Comparison of ENCODE assay signal across 24 cellular contexts in the genomic region with DNA sequence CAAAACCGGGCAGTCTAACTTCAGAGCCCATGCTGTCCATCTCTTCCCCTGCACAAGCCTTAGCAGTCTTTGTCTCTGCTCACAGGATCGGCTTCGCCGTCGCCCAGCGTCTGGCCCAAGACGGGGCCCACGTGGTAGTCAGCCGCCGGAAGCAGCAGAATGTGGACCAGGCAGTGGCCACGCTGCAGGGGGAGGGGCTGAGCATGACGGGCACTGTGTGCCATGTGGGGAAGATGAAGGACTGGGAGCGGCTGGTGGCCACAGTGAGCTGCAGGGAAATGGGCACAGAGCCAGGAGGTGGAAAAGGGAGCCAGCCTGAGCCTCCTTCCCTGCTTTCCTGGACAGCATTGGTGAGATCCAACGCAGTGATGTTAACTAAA. TPM values are rescaled to one million over a fixed set of nuclear protein-coding genes. Genes with fewer than 3 reads are reported as not detected.
A peak's percentile ranks its signal among the peaks of the same experiment; 100 is the strongest.
DNase-seq lines count a peak whose midpoint lies in the region; ATAC-seq and TF ChIP-seq lines count a peak whose summit lies in the region.
"Had no signal": no experiment of that assay in that cellular context is flagged by ENCODE, and none has a peak within 500 bp of the region (broad histone marks: within the 10 kb centered on the region; RNA-seq: fewer than 3 reads in every experiment).

No MANE protein-coding gene starts in this region.

- H3K4me3 ChIP-seq in Loucy (ENCODE audit: low read length, poor library complexity, severe bottlenecking) (no peak overlapping the region), spleen (no peak overlapping the region)

- in situ Hi-C loops in KBM-7 (cut with MboI; ENCODE audit: low pct_unique_long_range_greater_than_20kb, low sequenced_read_pairs): no loop called here

- ATAC-seq in HG03442 (IDR thresholded peaks at IDR 0.05; ENCODE audit: unreplicated experiment): no peak
- ATAC-seq: Panc1 had no signal

- no peak overlapping the region for H3K9ac ChIP-seq in Loucy (ENCODE audit: low read depth, low read length, poor library complexity, severe bottlenecking)

- WGBS in spleen, 5 donors: 69 to 89% (median 83%) methylated on average over 13 to 14 of the region's 14 CpGs

- H3K27me3 ChIP-seq in Loucy (ENCODE audit: insufficient read depth, low read length, poor library complexity, severe bottlenecking) (no peaks in the 10 kb centered on the region), spleen (replicated peaks in 1 of 7) (no peaks in the 10 kb centered on the region)
- H3K27me3 ChIP-seq: esophagus muscularis mucosa, gastrocnemius medialis had no signal

- H3K4me2 ChIP-seq in Loucy (ENCODE audit: low read depth, low read length, poor library complexity, severe bottlenecking): peak overlapping the region; percentile 48

- TF ChIP-seq POLR2A in spleen (IDR thresholded peaks at IDR 0.05): no peak

- H3K79me2 ChIP-seq in Loucy (ENCODE audit: insufficient read depth, low read length): no peaks in the 10 kb centered on the region

- no peaks in the 10 kb centered on the region for H4K20me1 ChIP-seq in Loucy (ENCODE audit: insufficient read depth, low read length, poor library complexity, severe bottlenecking)

- peaks cover 15% of the 10 kb centered on the region for H3K4me1 ChIP-seq in Loucy (ENCODE audit: insufficient read depth, low read length, poor library complexity, severe bottlenecking)
- H3K4me1 ChIP-seq in spleen: peaks cover 0 to 48% (median 5%) of the 10 kb centered on the region in 6 donors

- no peak for TF ChIP-seq CTCF in Loucy (conservative IDR thresholded peaks at IDR 0.05; ENCODE audit: low read length)
- TF ChIP-seq CTCF in spleen (IDR thresholded peaks at IDR 0.05 in 8 of 11, conservative IDR thresholded peaks at IDR 0.05 in 3 of 11): no peak

- H3F3A ChIP-seq in Loucy (ENCODE audit: low read depth): no peaks in the 10 kb centered on the region

- no peaks in the 10 kb centered on the region for H3K9me2 ChIP-seq in Loucy (replicated peaks; ENCODE audit: low read depth, low read length)

- DNase-seq in DMS 273 (lab: John Stamatoyannopoulos, UW; ENCODE audit: unreplicated experiment) (peak; percentile 10), DMS 273 treated with DMSO at 0.1 percent for 48 hours (lab: John Stamatoyannopoulos, UW) (no peak), cerebellar cortex (ENCODE audit: low spot score) (peak; percentile 47), spleen (peak; percentile 72), KBM-7 (no peak)
- DNase-seq in activated CD8-positive, alpha-beta memory T cell treated with anti-CD3 and anti-CD28 coated beads, Interleukin-2, amount 50 U/mL, for 4 hours: no peak
- DNase-seq: activated CD4-positive, alpha-beta memory T cell treated with anti-CD3 and anti-CD28 coated beads, Interleukin-2, amount 10 ng/mL, durations not matched to agents 7 days and 5 days; activated CD4-positive, CD25-positive, alpha-beta regulatory T cell; activated naive CD4-positive, alpha-beta T cell treated with anti-CD3 and anti-CD28 coated beads for 36 hours; effector CD8-positive, alpha-beta T cell; Kasumi-1; kidney; mammary epithelial cell; NCI-H1105 treated with DMSO at 0.1 percent for 48 hours; NK-92 treated with Interleukin-12 subunit alpha and Interleukin-12 subunit beta, amount 100 ng/mL, for 24 hours; occipital lobe; stimulated activated CD4-positive, alpha-beta T cell treated with anti-CD3 and anti-CD28 coated beads, Interleukin-12 subunit alpha, Interleukin-12 subunit beta, amount 100 ng/mL, for 4 hours; T1000 had no signal

- no peaks in the 10 kb centered on the region for H3K36me3 ChIP-seq in Loucy (ENCODE audit: insufficient read depth, low read length)
- H3K36me3 ChIP-seq in spleen: no peaks in the 10 kb centered on the region
- H3K36me3 ChIP-seq: esophagus muscularis mucosa, gastrocnemius medialis had no signal

- intact Hi-C loops in spleen (cut with DNase I; ENCODE audit: low total_unique reads): no loop called here

- peaks cover 6% of the 10 kb centered on the region; the same call in 1 of the 2 replicates for H3K9me3 ChIP-seq in Loucy (ENCODE audit: insufficient read depth, low read depth, low read length)
- H3K9me3 ChIP-seq in spleen: peaks cover 0 to 5% (median 3%) of the 10 kb centered on the region in 8 donors
- H3K9me3 ChIP-seq: gastrocnemius medialis had no signal

- no peak overlapping the region for H2AFZ ChIP-seq in Loucy (ENCODE audit: low read length)

- H3K27ac ChIP-seq in spleen: no peak overlapping the region

RNA-seq across cellular contexts. Expression of gene CARMIL3, which starts 14.2 kb away (rescaled TPM):
- 1 to 10 TPM in 6 of 7 donors, under 1 TPM in 1; 0.44 to 3.2 (median 1.5) TPM for total RNA-seq in spleen
- polyA plus RNA-seq in spleen: 1 to 10 TPM in 2 of 3 donors, under 1 TPM in 1; 0.39 to 1.8 (median 1.0) TPM

RNA-seq across cellular contexts. Expression of gene CPNE6, which starts 33.7 kb away (rescaled TPM):
- under 1 TPM in 1 of 7 donors, not detected in 6; 0.13 TPM for total RNA-seq in spleen
- under 1 TPM in 1 of 3 donors, not detected in 2; 0.03 TPM for polyA plus RNA-seq in spleen
- total RNA-seq: activated CD4-positive, alpha-beta memory T cell treated with anti-CD3 and anti-CD28 coated beads, Interleukin-2, amount 10 ng/mL, durations not matched to agents 7 days and 5 days; activated naive CD4-positive, alpha-beta T cell treated with anti-CD3 and anti-CD28 coated beads for 36 hours; gastrocnemius medialis; H4; mammary epithelial cell had no signal
- polyA plus RNA-seq: mammary epithelial cell had no signal

RNA-seq across cellular contexts. Expression of gene DHRS4L2, which starts 48.9 kb away (rescaled TPM):
- 10 to 100 TPM in 6 of 7 donors, 1 to 10 TPM in 1; 9.2 to 32.5 (median 19.9) TPM for total RNA-seq in spleen
- 10 to 100 TPM; 31.3 to 54.4 (median 42.7) TPM for polyA plus RNA-seq in spleen

RNA-seq across cellular contexts. Expression of gene PCK2, which starts 56.5 kb away (rescaled TPM):
- 10 to 100 TPM; 31.4 to 52.3 (median 34.9) TPM for total RNA-seq in spleen
- polyA plus RNA-seq in spleen: 10 to 100 TPM; 25.3 to 35.7 (median 27.9) TPM

Comparison
In these comparisons a context has a peak if more than half of its experiments do, and no peak if none do; other contexts are left out.
1. DNase-seq: peak in DMS 273 (single experiment), cerebellar cortex (single experiment) and spleen (single experiment); none in DMS 273 treated with DMSO at 0.1 percent for 48 hours (single experiment), KBM-7 (single experiment) and activated CD8-positive, alpha-beta memory T cell treated with anti-CD3 and anti-CD28 coated beads, Interleukin-2, amount 50 U/mL, for 4 hours (single experiment).